23 cellular contexts compared by ENCODE assay signal in the genomic region with DNA sequence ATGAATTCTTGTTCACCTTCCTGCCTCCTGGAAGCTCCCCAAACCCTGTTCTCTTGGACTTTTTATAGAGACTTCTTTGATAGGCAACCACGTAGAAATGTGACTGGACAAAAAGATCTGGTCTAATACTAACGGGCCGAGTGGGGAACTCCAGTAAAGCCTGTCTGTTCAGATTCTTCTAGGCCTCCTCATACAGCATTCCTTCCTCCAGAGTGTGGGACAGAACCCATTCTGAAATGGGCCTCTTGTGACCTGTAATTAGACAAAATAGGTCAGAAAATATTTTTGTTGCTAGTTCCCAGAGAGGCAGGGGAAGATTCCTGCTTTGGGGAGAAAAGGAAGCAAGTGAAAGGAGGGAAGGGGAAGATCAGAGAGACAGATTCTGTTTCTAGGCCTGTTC.
"Had no signal": no experiment of that assay in that cellular context is flagged by ENCODE, and none has a peak within 500 bp of the region (broad histone marks: within the 10 kb centered on the region; RNA-seq: fewer than 3 reads in every experiment).

No MANE protein-coding gene starts in this region.

- H3K4me1 Mint-ChIP-seq: activated B cell treated with CpG ODN at 0.5 μM for 24 hours; activated CD4-positive, alpha-beta T cell treated with anti-CD3 and anti-CD28 coated beads, Interleukin-2, amount 10 ng/mL, durations not matched to agents 24 days and 14 days; activated naive CD8-positive, alpha-beta T cell treated with anti-CD3 and anti-CD28 coated beads, Interleukin-2, amount 50 U/mL, for 24 hours had no signal

- H3K36me3 Mint-ChIP-seq: activated naive CD4-positive, alpha-beta T cell treated with anti-CD3 and anti-CD28 coated beads, Interleukin-2, amount 50 U/mL, for 72 hours had no signal

- DNase-seq: activated B cell treated with CpG ODN at 0.5 μM for 24 hours; activated CD4-positive, alpha-beta T cell treated with anti-CD3 and anti-CD28 coated beads for 1 hour; activated CD4-positive, alpha-beta T cell treated with anti-CD3 and anti-CD28 coated beads, Interleukin-2, amount 10 ng/mL, durations not matched to agents 24 days and 14 days; activated CD4-positive, alpha-beta T cell treated with anti-CD3 and anti-CD28 coated beads, Interleukin-2, amount 50 U/mL, for 48 hours; activated effector memory CD4-positive, alpha-beta T cell treated with anti-CD3 and anti-CD28 coated beads, Interleukin-2, amount 50 U/mL, for 16 hours; activated naive CD4-positive, alpha-beta T cell treated with Interleukin-2 at 50 U/mL for 16 hours; activated naive CD8-positive, alpha-beta T cell treated with anti-CD3 and anti-CD28 coated beads, Interleukin-2, amount 50 U/mL, for 24 hours; activated T-cell treated with anti-CD3 and anti-CD28 coated beads, Interleukin-2, amount 50 U/mL, for 4 hours; amniotic stem cell; body of pancreas; Karpas-422; NCI-H1105 treated with DMSO at 0.1 percent for 48 hours; NCI-H146; NCI-H2081 treated with DMSO at 0.1 percent for 48 hours; NCI-H446; NCI-H524; Peyer's patch; SHP77; T-helper 2 cell; T1000 had no signal

- H3K27ac Mint-ChIP-seq: activated B cell treated with CpG ODN at 0.5 μM for 24 hours; activated CD4-positive, alpha-beta T cell treated with anti-CD3 and anti-CD28 coated beads, Interleukin-2, amount 10 ng/mL, durations not matched to agents 24 days and 14 days; activated naive CD4-positive, alpha-beta T cell treated with anti-CD3 and anti-CD28 coated beads, Interleukin-2, amount 50 U/mL, for 72 hours; activated naive CD8-positive, alpha-beta T cell treated with anti-CD3 and anti-CD28 coated beads, Interleukin-2, amount 50 U/mL, for 24 hours had no signal

- H3K27ac ChIP-seq: ascending aorta, body of pancreas, cardiac muscle cell, Peyer's patch had no signal

- ATAC-seq: activated naive CD4-positive, alpha-beta T cell treated with anti-CD3 and anti-CD28 coated beads, Interleukin-2, amount 50 U/mL, for 72 hours; activated naive CD8-positive, alpha-beta T cell treated with anti-CD3 and anti-CD28 coated beads, Interleukin-2, amount 50 U/mL, for 24 hours; activated T-cell treated with anti-CD3 and anti-CD28 coated beads, Interleukin-2, amount 50 U/mL, for 4 hours; body of pancreas had no signal

- H3K4me3 Mint-ChIP-seq: activated B cell treated with CpG ODN at 0.5 μM for 24 hours; activated CD4-positive, alpha-beta T cell treated with anti-CD3 and anti-CD28 coated beads, Interleukin-2, amount 10 ng/mL, durations not matched to agents 24 days and 14 days; activated naive CD8-positive, alpha-beta T cell treated with anti-CD3 and anti-CD28 coated beads, Interleukin-2, amount 50 U/mL, for 24 hours; activated T-cell treated with anti-CD3 and anti-CD28 coated beads, Interleukin-2, amount 50 U/mL, for 4 hours had no signal

- H3K9me3 Mint-ChIP-seq: activated B cell treated with CpG ODN at 0.5 μM for 24 hours; activated CD4-positive, alpha-beta T cell treated with anti-CD3 and anti-CD28 coated beads, Interleukin-2, amount 10 ng/mL, durations not matched to agents 24 days and 14 days; activated naive CD4-positive, alpha-beta T cell treated with anti-CD3 and anti-CD28 coated beads, Interleukin-2, amount 50 U/mL, for 72 hours; activated naive CD8-positive, alpha-beta T cell treated with anti-CD3 and anti-CD28 coated beads, Interleukin-2, amount 50 U/mL, for 24 hours; activated T-cell treated with anti-CD3 and anti-CD28 coated beads, Interleukin-2, amount 50 U/mL, for 4 hours had no signal

- H3K27me3 Mint-ChIP-seq: activated B cell treated with CpG ODN at 0.5 μM for 24 hours; activated CD4-positive, alpha-beta T cell treated with anti-CD3 and anti-CD28 coated beads, Interleukin-2, amount 10 ng/mL, durations not matched to agents 24 days and 14 days; activated naive CD8-positive, alpha-beta T cell treated with anti-CD3 and anti-CD28 coated beads, Interleukin-2, amount 50 U/mL, for 24 hours had no signal
